1 cellular context compared by ENCODE assay signal in genomic region chr2:145764631-145765030, GRCh38.
A peak's percentile ranks its signal among the peaks of the same experiment; 100 is the strongest.
TF ChIP-seq lines count a peak whose summit lies in the region.

No MANE protein-coding gene starts in this region.

TF ChIP-seq in HEK293, 187 proteins besides CTCF, POLR2A, EP300 and RAD21 (continued from another document):
- no peak for TF ChIP-seq PRDM10 (tag by site-specific recombination; IDR thresholded peaks at IDR 0.05)
- peak; percentile 23; the same call in 1 of the 2 replicates for TF ChIP-seq MZF1 (tag by site-specific recombination; IDR thresholded peaks at IDR 0.05; ENCODE audit: borderline replicate concordance)
- no peak for TF ChIP-seq ZNF626 (tag by site-specific recombination; IDR thresholded peaks at IDR 0.05)
- 0 out of 2 replicates have a peak, but pooled peaks have one; percentile 50 for TF ChIP-seq ZNF561 (tag by site-specific recombination; IDR thresholded peaks at IDR 0.05; ENCODE audit: borderline replicate concordance)
- TF ChIP-seq ZNF791 (tag by site-specific recombination; IDR thresholded peaks at IDR 0.05), result no peak
- peak; percentile 45; the same call in 1 of the 2 replicates for TF ChIP-seq REST (tag by site-specific recombination; IDR thresholded peaks at IDR 0.05)
- no peak for TF ChIP-seq ZSCAN4 (tag by site-specific recombination; IDR thresholded peaks at IDR 0.05)
- no peak for TF ChIP-seq ZNF571 (tag by site-specific recombination; IDR thresholded peaks at IDR 0.05)
- no peak for TF ChIP-seq ZNF239 (tag by site-specific recombination; IDR thresholded peaks at IDR 0.05)
- no peak for TF ChIP-seq RBAK (tag by site-specific recombination; IDR thresholded peaks at IDR 0.05)
- TF ChIP-seq ZXDB (tag by site-specific recombination; IDR thresholded peaks at IDR 0.05), result no peak
- TF ChIP-seq OSR2 (tag by site-specific recombination; IDR thresholded peaks at IDR 0.05), result peak; percentile 43; the same call in 1 of the 2 replicates
- no peak for TF ChIP-seq ZNF214 (tag by site-specific recombination; IDR thresholded peaks at IDR 0.05; ENCODE audit: borderline replicate concordance)
- no peak for TF ChIP-seq HOXD13 (CRISPR knock-in tag; IDR thresholded peaks at IDR 0.05; ENCODE audit: borderline replicate concordance)
- TF ChIP-seq PRDM4 (tag by site-specific recombination; IDR thresholded peaks at IDR 0.05), result peak; percentile 95
- 0 out of 2 replicates have a peak, but pooled peaks have one; percentile 34 for TF ChIP-seq ZNF423 (tag by site-specific recombination; IDR thresholded peaks at IDR 0.05)
- no peak for TF ChIP-seq GLI4 (tag by site-specific recombination; IDR thresholded peaks at IDR 0.05)
- TF ChIP-seq SETDB1 (IDR thresholded peaks at IDR 0.05; ENCODE audit: insufficient read length, low read length), result no peak
- TF ChIP-seq ZNF416 (tag by site-specific recombination; IDR thresholded peaks at IDR 0.05), result no peak
- TF ChIP-seq ZNF426 (tag by site-specific recombination; IDR thresholded peaks at IDR 0.05), result no peak
- peak; percentile 71 for TF ChIP-seq PRDM6 (tag by site-specific recombination; IDR thresholded peaks at IDR 0.05)
- no peak for TF ChIP-seq ZNF677 (tag by site-specific recombination; IDR thresholded peaks at IDR 0.05)
- no peak for TF ChIP-seq ZNF837 (tag by site-specific recombination; IDR thresholded peaks at IDR 0.05)
- peak; percentile 96 for TF ChIP-seq ZBTB44 (tag by site-specific recombination; IDR thresholded peaks at IDR 0.05)
- peak; percentile 59; the same call in 1 of the 2 replicates for TF ChIP-seq ZNF660 (tag by site-specific recombination; IDR thresholded peaks at IDR 0.05)
- peak; percentile 57; the same call in 1 of the 2 replicates for TF ChIP-seq ZNF600 (tag by site-specific recombination; IDR thresholded peaks at IDR 0.05)
- no peak for TF ChIP-seq ZNF148 (tag by site-specific recombination; IDR thresholded peaks at IDR 0.05; ENCODE audit: borderline replicate concordance)
- TF ChIP-seq FEZF1 (tag by site-specific recombination; IDR thresholded peaks at IDR 0.05), result peak; percentile 57
- no peak for TF ChIP-seq OVOL3 (tag by site-specific recombination; IDR thresholded peaks at IDR 0.05)
- TF ChIP-seq ZNF692 (tag by site-specific recombination; IDR thresholded peaks at IDR 0.05), result no peak
- TF ChIP-seq ZNF529 (tag by site-specific recombination; IDR thresholded peaks at IDR 0.05; ENCODE audit: insufficient replicate concordance), result no peak
- TF ChIP-seq ZFP37 (tag by site-specific recombination; IDR thresholded peaks at IDR 0.05), result no peak
- TF ChIP-seq ZBTB17 (tag by site-specific recombination; IDR thresholded peaks at IDR 0.05), result peak; percentile 89
